In genomic region chr1:224205438-224205840, GRCh38 we compare ENCODE assay signal across 8 cellular contexts. TPM values are rescaled to one million over a fixed set of nuclear protein-coding genes. Genes with fewer than 3 reads are reported as not detected.
DNase-seq lines count a peak whose midpoint lies in the region; ATAC-seq, FAIRE-seq and TF ChIP-seq lines count a peak whose summit lies in the region.

No MANE protein-coding gene starts in this region.

- BruUV-seq in OCI-LY7 (replicated peaks; lab: Mats Ljungman, UMichigan) (no TSS peak), K562 (replicated peaks; lab: Mats Ljungman, UMichigan) (no TSS peak)

- peak overlapping the region; percentile 59 to 85 (median 79) for H3K4me3 Mint-ChIP-seq in naive B cell

- 17% methylated on average over 4 of the region's 4 CpGs for WGBS in K562 (ENCODE audit: insufficient coverage, low coverage, missing lambda C conversion rate)
- WGBS in lower leg skin, 2 donors = 17 to 25% methylated on average over 4 of the region's 4 CpGs

- TF ChIP-seq CTCF in OCI-LY7 (conservative IDR thresholded peaks at IDR 0.05; ENCODE audit: low read length) (no peak), K562 (IDR thresholded peaks at IDR 0.05 in 2 of 3, conservative IDR thresholded peaks at IDR 0.05 in 1 of 3; ENCODE audit: insufficient read depth in 2 of 3, low read depth in 1 of 3, low read length in 3 of 3) (no peak), lower leg skin (IDR thresholded peaks at IDR 0.05) (no peak)

- H3K9me2 ChIP-seq in OCI-LY7 (ENCODE audit: insufficient read depth, low read length) = no peaks in the 10 kb centered on the region

- CTCF ChIA-PET in OCI-LY7 (lab: Charles Lee; ENCODE audit: unreplicated experiment) (no interaction called here), K562 (lab: Yijun Ruan, JAX; ENCODE audit: low intra/inter-chr PET ratio) (no interaction called here)

- H3K27me3 Mint-ChIP-seq in naive B cell = no peaks in the 10 kb centered on the region

- ATAC-seq in GM19035 (IDR thresholded peaks at IDR 0.05; ENCODE audit: unreplicated experiment) (peak; percentile 46), K562 (peak; percentile 64), naive B cell (ENCODE audit: low read depth in 2 of 2) (peak; percentile 33 to 44), GM18873 (IDR thresholded peaks at IDR 0.05; ENCODE audit: low FRiP score, unreplicated experiment) (no peak), HG03045 (IDR thresholded peaks at IDR 0.05; ENCODE audit: unreplicated experiment) (no peak)

- no peaks in the 10 kb centered on the region for H3K9me1 ChIP-seq in K562 (ENCODE audit: control insufficient read depth, insufficient read depth, low read length)

- H3K36me3 Mint-ChIP-seq in naive B cell = no peaks in the 10 kb centered on the region

- in situ Hi-C loops in K562 (cut with MboI) = no loop called here

- DNase-seq in OCI-LY7 (ENCODE audit: low spot score) (no peak), K562 (ENCODE audit: extremely low read depth in 1 of 4, low spot score in 3 of 4) (peak; percentile 53 to 77 (median 64)), naive B cell (no peak), lower leg skin (ENCODE audit: low spot score in 2 of 2) (no peak)

- H3K4me1 ChIP-seq in ACC112 (ENCODE audit: control insufficient read depth, insufficient read depth, low read length, unreplicated experiment) = peaks cover 19% of the 10 kb centered on the region
- H3K4me1 ChIP-seq in OCI-LY7 (ENCODE audit: insufficient read depth, low read length, poor library complexity, severe bottlenecking) = peaks cover 36% of the 10 kb centered on the region
- H3K4me1 ChIP-seq in K562 (replicated peaks in 1 of 2; ENCODE audit: control insufficient read depth in 2 of 2, insufficient read depth in 2 of 2, low read length in 2 of 2) = peaks cover 4 to 13% of the 10 kb centered on the region in 2 experiments; a peak in 4 of 5 replicates

- TF ChIP-seq EP300 in K562 (IDR thresholded peaks at IDR 0.05; ENCODE audit: low read length) = no peak

- H3K4me2 ChIP-seq in OCI-LY7 (ENCODE audit: low read length) (no peak overlapping the region), K562 (ENCODE audit: insufficient read depth, low read length) (peak overlapping the region; percentile 79)

- H3K4me3 ChIP-seq in ACC112 (ENCODE audit: low read depth, low read length) (peak overlapping the region; percentile 39; the same call in 1 of the 2 replicates), OCI-LY7 (ENCODE audit: low read depth, low read length, poor library complexity, severe bottlenecking) (no peak overlapping the region), K562 (no peak overlapping the region), lower leg skin (ENCODE audit: low read depth, poor library complexity, severe bottlenecking) (no peak overlapping the region)

- H3K36me3 ChIP-seq in ACC112 (ENCODE audit: insufficient read depth, low read length) (no peaks in the 10 kb centered on the region), OCI-LY7 (ENCODE audit: insufficient read depth, low read length) (no peaks in the 10 kb centered on the region), K562 (ENCODE audit: control insufficient read depth, insufficient read depth, low read length) (no peaks in the 10 kb centered on the region)

- H3K79me2 ChIP-seq in ACC112 (ENCODE audit: control insufficient read depth, insufficient read depth, low read length, unreplicated experiment) = no peaks in the 10 kb centered on the region
- H3K79me2 ChIP-seq in OCI-LY7 (ENCODE audit: insufficient read depth, low read depth, low read length) = no peaks in the 10 kb centered on the region
- no peaks in the 10 kb centered on the region for H3K79me2 ChIP-seq in K562 (ENCODE audit: control insufficient read depth, insufficient read depth, low read length)

- no peaks in the 10 kb centered on the region for H3K9me3 Mint-ChIP-seq in naive B cell

- peak; percentile 80 for FAIRE-seq in K562 (lab: Jason Lieb, UNC)

- TF ChIP-seq POLR2A in K562 (conservative IDR thresholded peaks at IDR 0.05) (no peak), lower leg skin (IDR thresholded peaks at IDR 0.05) (no peak)

- intact Hi-C loops in OCI-LY7 (cut with micrococcal nuclease; ENCODE audit: unreplicated experiment) (no loop called here), K562 (cut with micrococcal nuclease) (no loop called here), lower leg skin (cut with DNase I; ENCODE audit: low total_unique reads) (no loop called here)

- TF ChIP-seq RAD21 in K562 (CRISPR knock-in tag; conservative IDR thresholded peaks at IDR 0.05 in 1 of 2, IDR thresholded peaks at IDR 0.05 in 1 of 2) = no peak

- H3K27me3 ChIP-seq in ACC112 (ENCODE audit: insufficient read depth, low read length) (no peaks in the 10 kb centered on the region), K562 (ENCODE audit: control insufficient read depth in 2 of 2, insufficient read depth in 2 of 2, low read length in 2 of 2) (no peaks in the 10 kb centered on the region)

- H2AFZ ChIP-seq in ACC112 (ENCODE audit: low read length, unreplicated experiment) (peak overlapping the region; percentile 53), OCI-LY7 (ENCODE audit: low read length) (peak overlapping the region; percentile 76; the same call in 1 of the 2 replicates), K562 (ENCODE audit: low read depth, low read length) (peak overlapping the region; percentile 81)

- peak overlapping the region; percentile 18 to 31; a peak in 1 of 4 replicates for H3K9ac ChIP-seq in K562 (ENCODE audit: insufficient read depth in 1 of 2, low read depth in 2 of 2, low read length in 2 of 2)

- peak overlapping the region; percentile 60 to 95 (median 90) for H3K27ac Mint-ChIP-seq in naive B cell

- POLR2A ChIA-PET in OCI-LY7 (lab: Charles Lee) (interaction anchor here (0.6 to 1.7 kb wide), 4 partner anchors 19 to 39 kb away, joined by 3 to 4 read pairs (median 3); partner anchors contain the start of gene DEGS1), K562 (lab: Yijun Ruan, JAX) (interaction anchor here (0.6 to 2.2 kb wide), 11 partner anchors 8 to 48 kb away, joined by 3 to 9 read pairs (median 4); partner anchors contain the start of gene DEGS1)

- H3K27ac ChIP-seq in ACC112 (ENCODE audit: low read depth, low read length) (peak overlapping the region; percentile 89), OCI-LY7 (ENCODE audit: low read depth, low read length, poor library complexity, severe bottlenecking) (no peak overlapping the region), K562 (ENCODE audit: extremely low read depth, low read depth, low read length) (peak overlapping the region; percentile 56; the same call in 2 of the 3 replicates)

- H3K9me3 ChIP-seq in OCI-LY7 (ENCODE audit: low read length) (no peaks in the 10 kb centered on the region), K562 (replicated peaks; ENCODE audit: control insufficient read depth, insufficient read depth, low read depth, low read length) (no peaks in the 10 kb centered on the region)

- peaks cover 33 to 66% (median 55%) of the 10 kb centered on the region in 3 donors for H3K4me1 Mint-ChIP-seq in naive B cell

- H4K20me1 ChIP-seq in OCI-LY7 (ENCODE audit: insufficient read depth, low read length) = no peaks in the 10 kb centered on the region
- no peaks in the 10 kb centered on the region for H4K20me1 ChIP-seq in K562 (replicated peaks; ENCODE audit: control insufficient read depth, insufficient read depth, low read length)

TF ChIP-seq in K562, 482 proteins besides CTCF, POLR2A, EP300 and RAD21 (continues in another document):
- TF ChIP-seq, protein P1, sequence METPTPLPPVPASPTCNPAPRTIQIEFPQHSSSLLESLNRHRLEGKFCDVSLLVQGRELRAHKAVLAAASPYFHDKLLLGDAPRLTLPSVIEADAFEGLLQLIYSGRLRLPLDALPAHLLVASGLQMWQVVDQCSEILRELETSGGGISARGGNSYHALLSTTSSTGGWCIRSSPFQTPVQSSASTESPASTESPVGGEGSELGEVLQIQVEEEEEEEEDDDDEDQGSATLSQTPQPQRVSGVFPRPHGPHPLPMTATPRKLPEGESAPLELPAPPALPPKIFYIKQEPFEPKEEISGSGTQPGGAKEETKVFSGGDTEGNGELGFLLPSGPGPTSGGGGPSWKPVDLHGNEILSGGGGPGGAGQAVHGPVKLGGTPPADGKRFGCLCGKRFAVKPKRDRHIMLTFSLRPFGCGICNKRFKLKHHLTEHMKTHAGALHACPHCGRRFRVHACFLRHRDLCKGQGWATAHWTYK (CRISPR knock-in tag; IDR thresholded peaks at IDR 0.05) = no peak
- 0 out of 2 replicates have a peak, but pooled peaks have one; percentile 14 for TF ChIP-seq SPI1 (IDR thresholded peaks at IDR 0.05; ENCODE audit: borderline replicate concordance, low read depth, low read length)
- TF ChIP-seq, protein P2, sequence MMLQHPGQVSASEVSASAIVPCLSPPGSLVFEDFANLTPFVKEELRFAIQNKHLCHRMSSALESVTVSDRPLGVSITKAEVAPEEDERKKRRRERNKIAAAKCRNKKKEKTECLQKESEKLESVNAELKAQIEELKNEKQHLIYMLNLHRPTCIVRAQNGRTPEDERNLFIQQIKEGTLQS (IDR thresholded peaks at IDR 0.05) = 0 out of 2 replicates have a peak, but pooled peaks have one; percentile 7
- TF ChIP-seq, protein P2 (CRISPR knock-in tag; conservative IDR thresholded peaks at IDR 0.05) = no peak

RNA-seq across cellular contexts. Expression of gene DEGS1, which starts 22.4 kb away (rescaled TPM):
- total RNA-seq in OCI-LY7 (2014; rRNA removed; shearing (Covaris generic)) = 28.7 and 34.8 TPM in 2 replicates
- total RNA-seq in OCI-LY7 (2022) (44.4 and 53.2 TPM in 2 replicates), K562 (2014; rRNA removed) (26.5 and 38.1 TPM in 2 replicates), K562 (2014; rRNA removed; fragmentation: Illumina TruSeq; extraction: Trizol) (44.0 and 47.2 TPM in 2 replicates), K562 (2015; rRNA removed; fragmentation: Illumina TruSeq; extraction: Trizol) (37.6 and 38.8 TPM in 2 replicates), K562 (2021) (37.2 and 39.3 TPM in 2 replicates), lower leg skin (100 to 1,000 TPM; 629 to 976 (median 837) TPM)
- total RNA-seq in K562 (2011; cell fraction: chromatin; rRNA removed; ENCODE audit: low replicate concordance) = 73.6 and 117 TPM in 2 replicates
- 48.4 and 49.3 TPM in 2 replicates for total RNA-seq in K562 (2011; cell fraction: nucleolus; rRNA removed)
- 95.9 and 98.1 TPM in 2 replicates for total RNA-seq in K562 (2011; cell fraction: nucleoplasm; rRNA removed)
- polyA plus RNA-seq in K562 (2011; rRNA removed) (57.4 and 95.0 TPM in 2 replicates), K562 (2014; fragmentation: Illumina TruSeq; extraction: Trizol) (56.2 and 70.1 TPM in 2 replicates), K562 (2014; fragmentation: Nextera tagmentation; extraction: Ambion mirVana) (10 to 100 TPM; 12.3 to 20.4 TPM), K562 (2014; rRNA removed) (40.2 and 52.1 TPM in 2 replicates), naive B cell (ENCODE audit: low read depth in 6 of 6) (100 to 1,000 TPM; 153 to 219 (median 172) TPM)
- 31.6 and 94.3 TPM in 2 replicates for polyA plus RNA-seq in K562 (2011; cell fraction: cytosol; rRNA removed)
- 11.6 and 17.6 TPM in 2 replicates for polyA plus RNA-seq in K562 (2011; cell fraction: nucleus; rRNA removed)
- 29.1 and 38.0 TPM in 2 replicates for polyA plus RNA-seq in K562 (2012)
- polyA minus RNA-seq in K562 (2011; rRNA and poly(A)+ RNA removed) = 34.0 and 34.5 TPM in 2 replicates
- polyA minus RNA-seq in K562 (2011; cell fraction: cytosol; rRNA and poly(A)+ RNA removed) = 12.3 and 15.7 TPM in 2 replicates
- 7.4 and 13.0 TPM in 2 replicates for polyA minus RNA-seq in K562 (2011; cell fraction: nucleus; rRNA and poly(A)+ RNA removed)

Comparison
In these comparisons a context has a peak if more than half of its experiments do, and no peak if none do; other contexts are left out.
1. ATAC-seq: peak in GM19035 (single experiment), K562 (single experiment) and naive B cell (2 of 2); none in GM18873 (single experiment) and HG03045 (single experiment).
2. DNase-seq: peak in K562 (4 of 4); none in OCI-LY7 (single experiment), naive B cell (single experiment) and lower leg skin (0 of 2).
3. RNA of gene DEGS1, which starts 22.4 kb away (total RNA-seq): 629 to 976 TPM in lower leg skin; 28.7 to 53.2 TPM in OCI-LY7 and 26.5 to 117 TPM in K562; every median in the first group is over 4 times any median in the second.
4. Peak in every context shown above with its lines, with median percentiles within 50 percentile points of each other: H2AFZ ChIP-seq.